15 cellular contexts compared by ENCODE assay signal in genomic region chr10:101612086-101612485, GRCh38.
"Had no signal": no experiment of that assay in that cellular context is flagged by ENCODE, and none has a peak within 500 bp of the region (broad histone marks: within the 10 kb centered on the region; RNA-seq: fewer than 3 reads in every experiment).

No MANE protein-coding gene starts in this region.

- H3K4me3 ChIP-seq: body of pancreas, lung, prostate gland, SJSA1, testis, upper lobe of right lung had no signal

- H3K27me3 Mint-ChIP-seq: naive thymus-derived CD8-positive, alpha-beta T cell; stimulated activated naive CD8-positive, alpha-beta T cell treated with anti-CD3 and anti-CD28 coated beads, Interleukin-15, Interleukin-2, amounts not matched to agents 100 ng/mL and 50 ng/mL, for 24 hours had no signal

- DNase-seq: activated CD4-positive, alpha-beta T cell treated with anti-CD3 and anti-CD28 coated beads for 1 hour; activated CD8-positive, alpha-beta memory T cell treated with anti-CD3 and anti-CD28 coated beads for 24 hours; activated gamma-delta T cell; activated T-cell treated with anti-CD3 and anti-CD28 coated beads, Interleukin-2, amount 50 U/mL, for 1 hour; amniotic stem cell; body of pancreas; naive thymus-derived CD8-positive, alpha-beta T cell; occipital lobe; T-helper 9 cell; testis; upper lobe of right lung had no signal

- H3K9me3 ChIP-seq: body of pancreas, prostate gland, SJSA1, testis, upper lobe of right lung had no signal

- H3K27me3 ChIP-seq: body of pancreas, SJSA1, testis, upper lobe of right lung had no signal

- H3K4me3 Mint-ChIP-seq: naive thymus-derived CD8-positive, alpha-beta T cell; stimulated activated naive CD8-positive, alpha-beta T cell treated with anti-CD3 and anti-CD28 coated beads, Interleukin-15, Interleukin-2, amounts not matched to agents 100 ng/mL and 50 ng/mL, for 24 hours had no signal

- H3K9me3 Mint-ChIP-seq: naive thymus-derived CD8-positive, alpha-beta T cell; stimulated activated naive CD8-positive, alpha-beta T cell treated with anti-CD3 and anti-CD28 coated beads, Interleukin-15, Interleukin-2, amounts not matched to agents 100 ng/mL and 50 ng/mL, for 24 hours had no signal

- H3K27ac ChIP-seq: body of pancreas, prostate gland, SJSA1, testis, upper lobe of right lung had no signal

- H3K4me1 ChIP-seq: body of pancreas, prostate gland, upper lobe of right lung had no signal
